ENCODE assay signal across 18 cellular contexts in the genomic region with DNA sequence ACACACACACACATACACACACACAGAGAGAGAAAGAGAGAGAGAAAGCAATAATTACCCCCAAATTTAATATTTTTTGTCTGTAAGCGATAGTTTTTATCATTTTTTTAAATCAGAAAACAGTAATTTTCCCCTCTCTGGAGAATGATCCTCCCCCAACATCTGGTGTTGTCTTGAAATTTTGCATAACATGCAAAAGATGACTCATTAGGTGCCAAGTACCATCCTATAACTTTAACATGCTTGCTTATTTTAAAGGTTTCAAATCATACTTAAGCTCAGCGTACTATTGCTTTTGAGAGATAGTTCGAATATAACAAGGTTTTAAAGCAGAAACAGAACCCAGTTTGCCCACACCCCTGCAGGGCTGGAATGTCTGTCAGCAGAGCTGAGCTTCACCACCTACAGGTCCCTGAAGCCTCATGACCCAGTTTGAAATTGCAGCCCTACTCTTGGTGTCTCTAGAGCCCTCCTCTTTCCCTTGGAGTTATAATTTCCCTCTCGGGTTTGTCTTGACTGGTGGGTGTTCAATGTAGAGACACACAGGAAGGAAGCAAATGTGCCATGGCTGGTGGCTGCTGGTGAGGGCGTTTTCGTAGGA.
"Had no signal": no experiment of that assay in that cellular context is flagged by ENCODE, and none has a peak within 500 bp of the region (broad histone marks: within the 10 kb centered on the region; RNA-seq: fewer than 3 reads in every experiment).

No MANE protein-coding gene starts in this region.

- H3K9me3 ChIP-seq: adrenal gland, breast epithelium had no signal

- FAIRE-seq: astrocyte had no signal

- DNase-seq: activated CD4-positive, alpha-beta T cell treated with anti-CD3 and anti-CD28 coated beads for 1 hour; activated CD8-positive, alpha-beta memory T cell treated with anti-CD3 and anti-CD28 coated beads for 24 hours; activated gamma-delta T cell; adrenal gland; effector memory CD8-positive, alpha-beta T cell; foreskin melanocyte; glutamatergic neuron; hippocampal formation; islet precursor cell; midbrain; stimulated activated CD4-positive, alpha-beta T cell treated with anti-CD3 and anti-CD28 coated beads, Interleukin-12 subunit alpha, Interleukin-12 subunit beta, amount 100 ng/mL, for 4 hours; stimulated activated CD4-positive, alpha-beta T cell treated with anti-CD3 and anti-CD28 coated beads, Interleukin-1b, Interleukin-23, amount 100 ng/mL, for 48 hours; stimulated activated CD8-positive, alpha-beta memory T cell treated with anti-CD3 and anti-CD28 coated beads, Interleukin-4, amount 100 ng/mL, for 48 hours; stimulated activated naive CD4-positive, alpha-beta T cell had no signal

- H3K4me1 ChIP-seq: adrenal gland, breast epithelium had no signal

- H3K4me3 ChIP-seq: adrenal gland, breast epithelium, lung had no signal

- H3K36me3 ChIP-seq: adrenal gland, breast epithelium had no signal

- H3K27me3 ChIP-seq: adrenal gland, breast epithelium had no signal

- ATAC-seq: activated naive CD4-positive, alpha-beta T cell treated with anti-CD3 and anti-CD28 coated beads, Interleukin-2, amount 50 U/mL, for 72 hours; effector memory CD8-positive, alpha-beta T cell had no signal

- H3K27ac ChIP-seq: adrenal gland, breast epithelium had no signal
